ENCODE assay signal across 34 cellular contexts in genomic region chr4:27602172-27602571, GRCh38.
"Had no signal": no experiment of that assay in that cellular context is flagged by ENCODE, and none has a peak within 500 bp of the region (broad histone marks: within the 10 kb centered on the region; RNA-seq: fewer than 3 reads in every experiment).

No MANE protein-coding gene starts in this region.

- H3K27ac ChIP-seq: adrenal gland, ascending aorta, body of pancreas, brain microvascular endothelial cell, breast epithelium, cardiac muscle cell had no signal

- ATAC-seq: activated naive CD4-positive, alpha-beta T cell treated with anti-CD3 and anti-CD28 coated beads, Interleukin-2, amount 50 U/mL, for 72 hours; activated naive CD8-positive, alpha-beta T cell treated with anti-CD3 and anti-CD28 coated beads, Interleukin-2, amount 50 U/mL, for 24 hours; activated T-cell treated with anti-CD3 and anti-CD28 coated beads, Interleukin-2, amount 50 U/mL, for 4 hours; activated T-cell treated with anti-CD3 and anti-CD28 coated beads, Interleukin-2, amount 50 U/mL, for 72 hours; activated T-helper 17 cell treated with anti-CD3 and anti-CD28 coated beads, Interleukin-2, amount 50 U/mL, for 72 hours; body of pancreas had no signal

- H3K4me3 ChIP-seq: adrenal gland, ascending aorta, body of pancreas, breast epithelium, cardiac muscle cell had no signal

- H3K4me1 ChIP-seq: adrenal gland, ascending aorta, body of pancreas, breast epithelium had no signal

- H3K36me3 ChIP-seq: adrenal gland, ascending aorta, brain microvascular endothelial cell, breast epithelium, cardiac muscle cell had no signal

- H3K9me3 ChIP-seq: adrenal gland, ascending aorta, body of pancreas, breast epithelium had no signal

- FAIRE-seq: astrocyte, bronchial epithelial cell had no signal

- H3K27me3 ChIP-seq: adrenal gland, ascending aorta, body of pancreas, brain microvascular endothelial cell, breast epithelium, cardiac muscle cell had no signal

- DNase-seq: activated effector memory CD4-positive, alpha-beta T cell treated with anti-CD3 and anti-CD28 coated beads, Interleukin-2, amount 50 U/mL, for 16 hours; activated effector memory CD4-positive, alpha-beta T cell treated with Interleukin-2 at 50 U/mL for 16 hours; activated gamma-delta T cell; activated gamma-delta T cell treated with Interleukin-2 at 50 U/mL for 16 hours; activated naive CD4-positive, alpha-beta T cell; activated naive CD4-positive, alpha-beta T cell treated with anti-CD3 and anti-CD28 coated beads for 36 hours; activated naive CD4-positive, alpha-beta T cell treated with anti-CD3 and anti-CD28 coated beads, Interleukin-2, amount 10 ng/mL, durations not matched to agents 7 days and 5 days; activated naive CD4-positive, alpha-beta T cell treated with anti-CD3 and anti-CD28 coated beads, Interleukin-2, amount 50 U/mL, for 16 hours; activated naive CD4-positive, alpha-beta T cell treated with Interleukin-2 at 50 U/mL for 16 hours; activated naive CD8-positive, alpha-beta T cell treated with anti-CD3 and anti-CD28 coated beads for 36 hours; activated naive CD8-positive, alpha-beta T cell treated with anti-CD3 and anti-CD28 coated beads, Interleukin-2, amount 10 ng/mL, durations not matched to agents 7 days and 5 days; activated naive CD8-positive, alpha-beta T cell treated with anti-CD3 and anti-CD28 coated beads, Interleukin-2, amount 50 U/mL, for 24 hours; activated T-cell treated with anti-CD3 and anti-CD28 coated beads, Interleukin-2, amount 50 U/mL, for 1 hour; activated T-cell treated with anti-CD3 and anti-CD28 coated beads, Interleukin-2, amount 50 U/mL, for 24 hours; activated T-cell treated with anti-CD3 and anti-CD28 coated beads, Interleukin-2, amount 50 U/mL, for 4 hours; activated T-cell treated with anti-CD3 and anti-CD28 coated beads, Interleukin-2, amount 50 U/mL, for 48 hours; activated T-cell treated with anti-CD3 and anti-CD28 coated beads, Interleukin-2, amount 50 U/mL, for 72 hours; adrenal gland; amniotic stem cell; amygdala; anterior cingulate cortex; aorta; body of pancreas; brain microvascular endothelial cell; caudate nucleus; central memory CD4-positive, alpha-beta T cell; cerebellar nuclear complex had no signal
